ENCODE assay signal across 21 cellular contexts in genomic region chr13:95146486-95146885, GRCh38.
"Had no signal": no experiment of that assay in that cellular context is flagged by ENCODE, and none has a peak within 500 bp of the region (broad histone marks: within the 10 kb centered on the region; RNA-seq: fewer than 3 reads in every experiment).

No MANE protein-coding gene starts in this region.

- H3K27ac ChIP-seq: brain microvascular endothelial cell, cardiac muscle cell had no signal

- DNase-seq: activated CD4-positive, alpha-beta T cell treated with anti-CD3 and anti-CD28 coated beads for 4 hours; activated CD8-positive, alpha-beta T cell treated with anti-CD3 and anti-CD28 coated beads, Interleukin-2, amount 10 ng/mL, durations not matched to agents 7 days and 5 days; activated effector memory CD4-positive, alpha-beta T cell treated with Interleukin-2 at 50 U/mL for 16 hours; activated naive CD4-positive, alpha-beta T cell treated with anti-CD3 and anti-CD28 coated beads for 36 hours; activated T-cell treated with anti-CD3 and anti-CD28 coated beads, Interleukin-2, amount 50 U/mL, for 24 hours; amygdala; brain microvascular endothelial cell; Kasumi-1; KBM-7; MV-4-11; NCI-H1105 treated with DMSO at 0.1 percent for 48 hours; NCI-H1436 treated with DMSO at 0.1 percent for 48 hours; NCI-H187; NCI-H2081; NCI-H446; NCI-H524; SIG-M5; T-cell; T-helper 2 cell; T1000 had no signal

- H3K4me3 ChIP-seq: cardiac muscle cell had no signal

- H3K27me3 ChIP-seq: brain microvascular endothelial cell, cardiac muscle cell had no signal

- H3K36me3 ChIP-seq: brain microvascular endothelial cell, cardiac muscle cell had no signal
